ENCODE assay signal across 1 cellular context in genomic region chr5:56358703-56359428, GRCh38.
TF ChIP-seq lines count a peak whose summit lies in the region.

No MANE protein-coding gene starts in this region.

TF ChIP-seq in HepG2, 621 proteins besides CTCF, POLR2A, EP300 and RAD21 (continued from another document and continues in another):
- TF ChIP-seq, protein P1, sequence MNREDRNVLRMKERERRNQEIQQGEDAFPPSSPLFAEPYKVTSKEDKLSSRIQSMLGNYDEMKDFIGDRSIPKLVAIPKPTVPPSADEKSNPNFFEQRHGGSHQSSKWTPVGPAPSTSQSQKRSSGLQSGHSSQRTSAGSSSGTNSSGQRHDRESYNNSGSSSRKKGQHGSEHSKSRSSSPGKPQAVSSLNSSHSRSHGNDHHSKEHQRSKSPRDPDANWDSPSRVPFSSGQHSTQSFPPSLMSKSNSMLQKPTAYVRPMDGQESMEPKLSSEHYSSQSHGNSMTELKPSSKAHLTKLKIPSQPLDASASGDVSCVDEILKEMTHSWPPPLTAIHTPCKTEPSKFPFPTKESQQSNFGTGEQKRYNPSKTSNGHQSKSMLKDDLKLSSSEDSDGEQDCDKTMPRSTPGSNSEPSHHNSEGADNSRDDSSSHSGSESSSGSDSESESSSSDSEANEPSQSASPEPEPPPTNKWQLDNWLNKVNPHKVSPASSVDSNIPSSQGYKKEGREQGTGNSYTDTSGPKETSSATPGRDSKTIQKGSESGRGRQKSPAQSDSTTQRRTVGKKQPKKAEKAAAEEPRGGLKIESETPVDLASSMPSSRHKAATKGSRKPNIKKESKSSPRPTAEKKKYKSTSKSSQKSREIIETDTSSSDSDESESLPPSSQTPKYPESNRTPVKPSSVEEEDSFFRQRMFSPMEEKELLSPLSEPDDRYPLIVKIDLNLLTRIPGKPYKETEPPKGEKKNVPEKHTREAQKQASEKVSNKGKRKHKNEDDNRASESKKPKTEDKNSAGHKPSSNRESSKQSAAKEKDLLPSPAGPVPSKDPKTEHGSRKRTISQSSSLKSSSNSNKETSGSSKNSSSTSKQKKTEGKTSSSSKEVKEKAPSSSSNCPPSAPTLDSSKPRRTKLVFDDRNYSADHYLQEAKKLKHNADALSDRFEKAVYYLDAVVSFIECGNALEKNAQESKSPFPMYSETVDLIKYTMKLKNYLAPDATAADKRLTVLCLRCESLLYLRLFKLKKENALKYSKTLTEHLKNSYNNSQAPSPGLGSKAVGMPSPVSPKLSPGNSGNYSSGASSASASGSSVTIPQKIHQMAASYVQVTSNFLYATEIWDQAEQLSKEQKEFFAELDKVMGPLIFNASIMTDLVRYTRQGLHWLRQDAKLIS (CRISPR knock-in tag; IDR thresholded peaks at IDR 0.05) = no peak; the same call in 1 of the 2 replicates
- TF ChIP-seq, protein P2, sequence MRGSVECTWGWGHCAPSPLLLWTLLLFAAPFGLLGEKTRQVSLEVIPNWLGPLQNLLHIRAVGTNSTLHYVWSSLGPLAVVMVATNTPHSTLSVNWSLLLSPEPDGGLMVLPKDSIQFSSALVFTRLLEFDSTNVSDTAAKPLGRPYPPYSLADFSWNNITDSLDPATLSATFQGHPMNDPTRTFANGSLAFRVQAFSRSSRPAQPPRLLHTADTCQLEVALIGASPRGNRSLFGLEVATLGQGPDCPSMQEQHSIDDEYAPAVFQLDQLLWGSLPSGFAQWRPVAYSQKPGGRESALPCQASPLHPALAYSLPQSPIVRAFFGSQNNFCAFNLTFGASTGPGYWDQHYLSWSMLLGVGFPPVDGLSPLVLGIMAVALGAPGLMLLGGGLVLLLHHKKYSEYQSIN (CRISPR knock-in tag; IDR thresholded peaks at IDR 0.05; ENCODE audit: borderline replicate concordance) = no peak
- TF ChIP-seq, protein P3, sequence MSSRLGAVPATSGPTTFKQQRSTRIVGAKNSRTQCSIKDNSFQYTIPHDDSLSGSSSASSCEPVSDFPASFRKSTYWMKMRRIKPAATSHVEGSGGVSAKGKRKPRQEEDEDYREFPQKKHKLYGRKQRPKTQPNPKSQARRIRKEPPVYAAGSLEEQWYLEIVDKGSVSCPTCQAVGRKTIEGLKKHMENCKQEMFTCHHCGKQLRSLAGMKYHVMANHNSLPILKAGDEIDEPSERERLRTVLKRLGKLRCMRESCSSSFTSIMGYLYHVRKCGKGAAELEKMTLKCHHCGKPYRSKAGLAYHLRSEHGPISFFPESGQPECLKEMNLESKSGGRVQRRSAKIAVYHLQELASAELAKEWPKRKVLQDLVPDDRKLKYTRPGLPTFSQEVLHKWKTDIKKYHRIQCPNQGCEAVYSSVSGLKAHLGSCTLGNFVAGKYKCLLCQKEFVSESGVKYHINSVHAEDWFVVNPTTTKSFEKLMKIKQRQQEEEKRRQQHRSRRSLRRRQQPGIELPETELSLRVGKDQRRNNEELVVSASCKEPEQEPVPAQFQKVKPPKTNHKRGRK (CRISPR knock-in tag; IDR thresholded peaks at IDR 0.05) = no peak
- TF ChIP-seq MLX (CRISPR knock-in tag; IDR thresholded peaks at IDR 0.05) (peak; percentile 47; the same call in 1 of the 2 replicates), KAT8 (CRISPR knock-in tag; IDR thresholded peaks at IDR 0.05) (peak; percentile 66), ZBTB8A (CRISPR knock-in tag; IDR thresholded peaks at IDR 0.05; ENCODE audit: borderline replicate concordance, low read depth) (no peak), ZNF646 (CRISPR knock-in tag; IDR thresholded peaks at IDR 0.05) (0 out of 2 replicates have a peak, but pooled peaks have one; percentile 43), ZNF33A (CRISPR knock-in tag; IDR thresholded peaks at IDR 0.05; ENCODE audit: borderline replicate concordance) (0 out of 2 replicates have a peak, but pooled peaks have one; percentile 59), ZNF543 (CRISPR knock-in tag; IDR thresholded peaks at IDR 0.05) (peak; percentile 62), TCF7L2 (IDR thresholded peaks at IDR 0.05; ENCODE audit: low read depth, low read length) (peak; percentile 55), KLF11 (CRISPR knock-in tag; IDR thresholded peaks at IDR 0.05) (peak; percentile 39; the same call in 1 of the 2 replicates), MTF1 (CRISPR knock-in tag; IDR thresholded peaks at IDR 0.05) (no peak), HBP1 (CRISPR knock-in tag; IDR thresholded peaks at IDR 0.05; ENCODE audit: low read depth) (no peak; the same call in 1 of the 2 replicates), ATF3 (CRISPR knock-in tag; IDR thresholded peaks at IDR 0.05) (peak; percentile 46; the same call in 1 of the 2 replicates), PLSCR1 (CRISPR knock-in tag; IDR thresholded peaks at IDR 0.05; ENCODE audit: borderline replicate concordance) (no peak), ZNF549 (CRISPR knock-in tag; IDR thresholded peaks at IDR 0.05) (no peak), U2AF1 (optimal IDR thresholded peaks at IDR 0.05; ENCODE audit: low read depth, low read length) (peak; percentile 52), WIZ (CRISPR knock-in tag; IDR thresholded peaks at IDR 0.05) (no peak), SIX1 (CRISPR knock-in tag; IDR thresholded peaks at IDR 0.05; ENCODE audit: borderline replicate concordance) (peak; percentile 88), SP2 (CRISPR knock-in tag; IDR thresholded peaks at IDR 0.05) (no peak), SMAD1 (CRISPR knock-in tag; IDR thresholded peaks at IDR 0.05; ENCODE audit: borderline replicate concordance, low read depth) (no peak), ZNF724P (CRISPR knock-in tag; IDR thresholded peaks at IDR 0.05; ENCODE audit: borderline replicate concordance) (no peak), AHR (CRISPR knock-in tag; IDR thresholded peaks at IDR 0.05) (no peak; the same call in 1 of the 2 replicates), KLF16 (CRISPR knock-in tag; IDR thresholded peaks at IDR 0.05) (peak in 1 of 2 experiments; percentile 7; a peak in 1 of 4 replicates), ZNF510 (CRISPR knock-in tag; IDR thresholded peaks at IDR 0.05; ENCODE audit: low read depth) (no peak), ETV6 (CRISPR knock-in tag; conservative IDR thresholded peaks at IDR 0.05) (no peak)
- TF ChIP-seq, protein P4, sequence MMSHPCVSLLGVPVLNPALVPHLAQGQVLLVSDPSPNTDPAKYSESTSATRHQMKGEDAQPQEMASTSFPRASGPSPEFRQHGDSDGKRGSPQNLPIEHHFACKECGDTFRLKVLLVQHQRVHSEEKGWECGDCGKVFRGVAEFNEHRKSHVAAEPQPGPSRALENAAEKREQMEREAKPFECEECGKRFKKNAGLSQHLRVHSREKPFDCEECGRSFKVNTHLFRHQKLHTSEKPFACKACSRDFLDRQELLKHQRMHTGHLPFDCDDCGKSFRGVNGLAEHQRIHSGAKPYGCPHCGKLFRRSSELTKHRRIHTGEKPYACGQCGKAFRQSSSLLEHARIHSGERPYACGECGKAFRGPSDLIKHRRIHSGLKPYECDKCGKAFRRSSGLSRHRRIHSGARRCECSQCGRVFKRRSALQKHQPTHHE (CRISPR knock-in tag; IDR thresholded peaks at IDR 0.05; ENCODE audit: borderline replicate concordance) = no peak
- TF ChIP-seq, protein P5, sequence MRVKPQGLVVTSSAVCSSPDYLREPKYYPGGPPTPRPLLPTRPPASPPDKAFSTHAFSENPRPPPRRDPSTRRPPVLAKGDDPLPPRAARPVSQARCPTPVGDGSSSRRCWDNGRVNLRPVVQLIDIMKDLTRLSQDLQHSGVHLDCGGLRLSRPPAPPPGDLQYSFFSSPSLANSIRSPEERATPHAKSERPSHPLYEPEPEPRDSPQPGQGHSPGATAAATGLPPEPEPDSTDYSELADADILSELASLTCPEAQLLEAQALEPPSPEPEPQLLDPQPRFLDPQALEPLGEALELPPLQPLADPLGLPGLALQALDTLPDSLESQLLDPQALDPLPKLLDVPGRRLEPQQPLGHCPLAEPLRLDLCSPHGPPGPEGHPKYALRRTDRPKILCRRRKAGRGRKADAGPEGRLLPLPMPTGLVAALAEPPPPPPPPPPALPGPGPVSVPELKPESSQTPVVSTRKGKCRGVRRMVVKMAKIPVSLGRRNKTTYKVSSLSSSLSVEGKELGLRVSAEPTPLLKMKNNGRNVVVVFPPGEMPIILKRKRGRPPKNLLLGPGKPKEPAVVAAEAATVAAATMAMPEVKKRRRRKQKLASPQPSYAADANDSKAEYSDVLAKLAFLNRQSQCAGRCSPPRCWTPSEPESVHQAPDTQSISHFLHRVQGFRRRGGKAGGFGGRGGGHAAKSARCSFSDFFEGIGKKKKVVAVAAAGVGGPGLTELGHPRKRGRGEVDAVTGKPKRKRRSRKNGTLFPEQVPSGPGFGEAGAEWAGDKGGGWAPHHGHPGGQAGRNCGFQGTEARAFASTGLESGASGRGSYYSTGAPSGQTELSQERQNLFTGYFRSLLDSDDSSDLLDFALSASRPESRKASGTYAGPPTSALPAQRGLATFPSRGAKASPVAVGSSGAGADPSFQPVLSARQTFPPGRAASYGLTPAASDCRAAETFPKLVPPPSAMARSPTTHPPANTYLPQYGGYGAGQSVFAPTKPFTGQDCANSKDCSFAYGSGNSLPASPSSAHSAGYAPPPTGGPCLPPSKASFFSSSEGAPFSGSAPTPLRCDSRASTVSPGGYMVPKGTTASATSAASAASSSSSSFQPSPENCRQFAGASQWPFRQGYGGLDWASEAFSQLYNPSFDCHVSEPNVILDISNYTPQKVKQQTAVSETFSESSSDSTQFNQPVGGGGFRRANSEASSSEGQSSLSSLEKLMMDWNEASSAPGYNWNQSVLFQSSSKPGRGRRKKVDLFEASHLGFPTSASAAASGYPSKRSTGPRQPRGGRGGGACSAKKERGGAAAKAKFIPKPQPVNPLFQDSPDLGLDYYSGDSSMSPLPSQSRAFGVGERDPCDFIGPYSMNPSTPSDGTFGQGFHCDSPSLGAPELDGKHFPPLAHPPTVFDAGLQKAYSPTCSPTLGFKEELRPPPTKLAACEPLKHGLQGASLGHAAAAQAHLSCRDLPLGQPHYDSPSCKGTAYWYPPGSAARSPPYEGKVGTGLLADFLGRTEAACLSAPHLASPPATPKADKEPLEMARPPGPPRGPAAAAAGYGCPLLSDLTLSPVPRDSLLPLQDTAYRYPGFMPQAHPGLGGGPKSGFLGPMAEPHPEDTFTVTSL (CRISPR knock-in tag; IDR thresholded peaks at IDR 0.05; ENCODE audit: borderline replicate concordance) = peak; percentile 92
